Comparison of ENCODE assay signal across 8 cellular contexts in genomic region chr12:102479099-102479887, GRCh38. TPM values are rescaled to one million over a fixed set of nuclear protein-coding genes. Genes with fewer than 3 reads are reported as not detected.
DNase-seq lines count a peak whose midpoint lies in the region; ATAC-seq and TF ChIP-seq lines count a peak whose summit lies in the region.

No MANE protein-coding gene starts in this region.

- no peaks in the 10 kb centered on the region for H3K9me3 Mint-ChIP-seq in activated T-cell treated with anti-CD3 and anti-CD28 coated beads, Interleukin-2, amount 50 U/mL, for 4 hours
- H3K9me3 Mint-ChIP-seq in memory B cell = no peaks in the 10 kb centered on the region

- H3K4me3 Mint-ChIP-seq in activated T-cell treated with anti-CD3 and anti-CD28 coated beads, Interleukin-2, amount 50 U/mL, for 4 hours = no peak overlapping the region
- H3K4me3 Mint-ChIP-seq in memory B cell = no peak overlapping the region

- ATAC-seq in activated T-cell treated with anti-CD3 and anti-CD28 coated beads, Interleukin-2, amount 50 U/mL, for 4 hours = peak; percentile 17 to 19
- peak; percentile 30 for ATAC-seq in HG02973 (IDR thresholded peaks at IDR 0.05; ENCODE audit: unreplicated experiment)
- peak; percentile 36 for ATAC-seq in SK-N-SH treated with all-trans-retinoic acid at 6 μM for 48 hours
- peak; percentile 55 for ATAC-seq in memory B cell (ENCODE audit: low read depth)

- no peak for DNase-seq in activated T-cell treated with anti-CD3 and anti-CD28 coated beads, Interleukin-2, amount 50 U/mL, for 4 hours
- DNase-seq in activated T-cell treated with anti-CD3 and anti-CD28 coated beads for 4 hours = no peak
- DNase-seq in memory B cell (ENCODE audit: low spot score in 2 of 2) = no peak
- DNase-seq in HCEC 1CT = no peak
- no peak for DNase-seq in effector memory CD4-positive, alpha-beta T cell
- DNase-seq in NK-92 treated with Interleukin-12 subunit alpha and Interleukin-12 subunit beta, amount 100 ng/mL, for 24 hours (lab: John Stamatoyannopoulos, UW) = no peak

- H3K36me3 ChIP-seq in effector memory CD4-positive, alpha-beta T cell (ENCODE audit: control insufficient read depth, insufficient read depth, low read length) = no peaks in the 10 kb centered on the region

- H3K27me3 Mint-ChIP-seq in activated T-cell treated with anti-CD3 and anti-CD28 coated beads, Interleukin-2, amount 50 U/mL, for 4 hours (ENCODE audit: low read depth) = peaks cover 6% of the 10 kb centered on the region
- peaks cover 3% of the 10 kb centered on the region for H3K27me3 Mint-ChIP-seq in memory B cell

- H3K27ac ChIP-seq in effector memory CD4-positive, alpha-beta T cell (ENCODE audit: insufficient read depth, low read length, poor library complexity, severe bottlenecking) = no peak overlapping the region

- no peaks in the 10 kb centered on the region for H3K36me3 Mint-ChIP-seq in activated T-cell treated with anti-CD3 and anti-CD28 coated beads, Interleukin-2, amount 50 U/mL, for 4 hours (ENCODE audit: insufficient read depth)
- H3K36me3 Mint-ChIP-seq in memory B cell = no peaks in the 10 kb centered on the region

- H3K4me1 Mint-ChIP-seq in activated T-cell treated with anti-CD3 and anti-CD28 coated beads, Interleukin-2, amount 50 U/mL, for 4 hours (ENCODE audit: low read depth) = peaks cover 12% of the 10 kb centered on the region
- H3K4me1 Mint-ChIP-seq in memory B cell = peaks cover 13% of the 10 kb centered on the region

- H3K9me3 ChIP-seq in effector memory CD4-positive, alpha-beta T cell (ENCODE audit: control insufficient read depth, low read length) = no peaks in the 10 kb centered on the region

- H3K27me3 ChIP-seq in effector memory CD4-positive, alpha-beta T cell (replicated peaks; ENCODE audit: control insufficient read depth, insufficient read depth, low read length, poor library complexity, severe bottlenecking) = no peaks in the 10 kb centered on the region

- H3K27ac Mint-ChIP-seq in memory B cell = no peak overlapping the region

- no peak overlapping the region for H3K4me3 ChIP-seq in effector memory CD4-positive, alpha-beta T cell (ENCODE audit: insufficient read depth, low read depth, low read length, poor library complexity, severe bottlenecking)

- no peaks in the 10 kb centered on the region for H3K4me1 ChIP-seq in effector memory CD4-positive, alpha-beta T cell (ENCODE audit: control insufficient read depth, insufficient read depth, low read length, poor library complexity, severe bottlenecking)

TF ChIP-seq in SK-N-SH treated with all-trans-retinoic acid at 6 μM for 48 hours, 23 proteins besides CTCF, POLR2A, EP300 and RAD21:
- TF ChIP-seq ZNF8 (CRISPR knock-in tag; IDR thresholded peaks at IDR 0.05) (no peak), ARNTL (CRISPR knock-in tag; IDR thresholded peaks at IDR 0.05; ENCODE audit: borderline replicate concordance, low read depth) (no peak), ZNF70 (CRISPR knock-in tag; IDR thresholded peaks at IDR 0.05) (no peak), RARB (CRISPR knock-in tag; IDR thresholded peaks at IDR 0.05) (no peak), POU6F1 (CRISPR knock-in tag; IDR thresholded peaks at IDR 0.05; ENCODE audit: borderline replicate concordance, low read depth) (no peak), CSRNP3 (CRISPR knock-in tag; IDR thresholded peaks at IDR 0.05) (no peak), TSHZ2 (CRISPR knock-in tag; IDR thresholded peaks at IDR 0.05) (no peak), TCF4 (CRISPR knock-in tag; IDR thresholded peaks at IDR 0.05; ENCODE audit: borderline replicate concordance) (no peak), ESRRG (CRISPR knock-in tag; IDR thresholded peaks at IDR 0.05) (no peak), CREB5 (CRISPR knock-in tag; IDR thresholded peaks at IDR 0.05; ENCODE audit: low read depth) (no peak), CSDC2 (CRISPR knock-in tag; IDR thresholded peaks at IDR 0.05) (no peak), ISL1 (CRISPR knock-in tag; IDR thresholded peaks at IDR 0.05) (no peak), ZC3H10 (CRISPR knock-in tag; IDR thresholded peaks at IDR 0.05) (no peak), PATZ1 (CRISPR knock-in tag; IDR thresholded peaks at IDR 0.05; ENCODE audit: borderline replicate concordance) (no peak), PPARA (CRISPR knock-in tag; IDR thresholded peaks at IDR 0.05; ENCODE audit: borderline replicate concordance) (no peak), ZNF565 (CRISPR knock-in tag; conservative IDR thresholded peaks at IDR 0.05; ENCODE audit: low read depth) (no peak), OSR1 (CRISPR knock-in tag; IDR thresholded peaks at IDR 0.05) (no peak), ZFP30 (CRISPR knock-in tag; IDR thresholded peaks at IDR 0.05) (no peak)

RNA-seq across cellular contexts. Expression of gene IGF1, which starts 1.1 kb away (rescaled TPM):
- under 1 TPM; 0.33 to 0.51 (median 0.50) TPM for total RNA-seq in activated T-cell treated with anti-CD3 and anti-CD28 coated beads, Interleukin-2, amount 50 U/mL, for 4 hours
